9 cellular contexts compared by ENCODE assay signal in the genomic region with DNA sequence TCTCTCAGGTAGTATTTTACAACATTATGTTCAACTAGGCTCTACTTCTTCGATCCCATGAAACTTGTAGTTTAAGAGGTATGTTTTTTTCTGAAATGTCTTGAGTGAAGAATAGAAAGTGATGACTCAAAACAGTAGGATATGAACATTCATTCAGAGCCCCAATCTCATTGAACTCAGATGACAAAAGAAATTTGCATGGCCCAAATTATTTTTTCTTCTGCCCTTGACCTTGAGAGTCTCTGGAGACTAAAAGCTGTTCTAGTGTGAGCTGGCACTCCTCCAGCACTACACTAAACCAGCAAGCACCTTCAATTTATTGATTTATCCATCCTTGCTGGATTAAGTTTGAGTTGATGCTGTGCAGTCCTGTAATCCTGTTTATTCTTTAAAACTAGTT. TPM values are rescaled to one million over a fixed set of nuclear protein-coding genes. Genes with fewer than 3 reads are reported as not detected.
DNase-seq lines count a peak whose midpoint lies in the region; ATAC-seq and TF ChIP-seq lines count a peak whose summit lies in the region.
"Had no signal": no experiment of that assay in that cellular context is flagged by ENCODE, and none has a peak within 500 bp of the region (broad histone marks: within the 10 kb centered on the region; RNA-seq: fewer than 3 reads in every experiment).

No MANE protein-coding gene starts in this region.

- H3K79me2 ChIP-seq in hepatocyte = no peaks in the 10 kb centered on the region

- H3K27ac ChIP-seq in caudate nucleus (ENCODE audit: low read depth, low read length) = peak overlapping the region; percentile 36
- no peak overlapping the region for H3K27ac ChIP-seq in CD4-positive, alpha-beta T cell (ENCODE audit: low read depth, low read length)
- no peak overlapping the region for H3K27ac ChIP-seq in hepatocyte
- H3K27ac ChIP-seq: foreskin keratinocyte had no signal

- no peak overlapping the region for H3K4me2 ChIP-seq in hepatocyte

- ATAC-seq in GM18519 (IDR thresholded peaks at IDR 0.05; ENCODE audit: low FRiP score, unreplicated experiment) (peak; percentile 89), GM21390 (IDR thresholded peaks at IDR 0.05; ENCODE audit: unreplicated experiment) (peak; percentile 82), HG03135 (IDR thresholded peaks at IDR 0.05; ENCODE audit: unreplicated experiment) (peak; percentile 71)
- ATAC-seq in CD4-positive, alpha-beta T cell (ENCODE audit: poor library complexity) = no peak
- ATAC-seq: foreskin keratinocyte had no signal

- H3K9me3 ChIP-seq in CD4-positive, alpha-beta T cell (ENCODE audit: control insufficient read depth, low read length) = no peaks in the 10 kb centered on the region
- no peaks in the 10 kb centered on the region for H3K9me3 ChIP-seq in hepatocyte (ENCODE audit: low read depth)
- no peaks in the 10 kb centered on the region for H3K9me3 ChIP-seq in Caco-2

- H4K20me1 ChIP-seq in hepatocyte (ENCODE audit: insufficient read depth, poor library complexity, severe bottlenecking) = no peaks in the 10 kb centered on the region

- 47% methylated on average over 1 of the region's 1 CpG for WGBS in hepatocyte (ENCODE audit: low lambda C conversion rate, missing lambda C conversion rate)

- CTCF ChIA-PET in CD4-positive, alpha-beta T cell (lab: Charles Lee) = no interaction called here
- CTCF ChIA-PET in Caco-2 (lab: Charles Lee) = no interaction called here

- DNase-seq in caudate nucleus (lab: John Stamatoyannopoulos, UW) (no peak), NCI-H526 (lab: John Stamatoyannopoulos, UW) (no peak), hepatocyte (ENCODE audit: low spot score) (no peak), Caco-2 (no peak)
- no peak for DNase-seq in CD4-positive, alpha-beta T cell
- DNase-seq: foreskin keratinocyte had no signal

- no TSS peak for BruUV-seq in Caco-2 (replicated peaks; lab: Mats Ljungman, UMichigan)

- peaks cover 44% of the 10 kb centered on the region for H3K27me3 Mint-ChIP-seq in CD4-positive, alpha-beta T cell
- no peaks in the 10 kb centered on the region for H3K27me3 Mint-ChIP-seq in Caco-2 (ENCODE audit: insufficient read depth, unreplicated experiment)

- intact Hi-C loops in CD4-positive, alpha-beta T cell (cut with DNase I, micrococcal nuclease) = no loop called here
- intact Hi-C loops in Caco-2 (cut with micrococcal nuclease; ENCODE audit: unreplicated experiment) = no loop called here

- H2AFZ ChIP-seq in hepatocyte = no peak overlapping the region

- H3K9me3 Mint-ChIP-seq in CD4-positive, alpha-beta T cell = no peaks in the 10 kb centered on the region
- no peaks in the 10 kb centered on the region for H3K9me3 Mint-ChIP-seq in Caco-2 (ENCODE audit: unreplicated experiment)

- POLR2A ChIA-PET in CD4-positive, alpha-beta T cell (lab: Charles Lee) = no interaction called here
- POLR2A ChIA-PET in Caco-2 (lab: Charles Lee) = no interaction called here

- H3K4me3 ChIP-seq in hepatocyte = no peak overlapping the region
- H3K4me3 ChIP-seq in Caco-2 (ENCODE audit: low read depth, low read length) = no peak overlapping the region

- no peaks in the 10 kb centered on the region for H3K4me1 Mint-ChIP-seq in CD4-positive, alpha-beta T cell (ENCODE audit: low read depth)
- H3K4me1 Mint-ChIP-seq in Caco-2 (ENCODE audit: low read depth, unreplicated experiment) = peaks cover 3% of the 10 kb centered on the region

- H3K4me3 Mint-ChIP-seq in CD4-positive, alpha-beta T cell = no peak overlapping the region
- no peak overlapping the region for H3K4me3 Mint-ChIP-seq in Caco-2 (ENCODE audit: unreplicated experiment)

- peaks cover 5% of the 10 kb centered on the region for H3K4me1 ChIP-seq in hepatocyte (ENCODE audit: insufficient read depth)
- H3K4me1 ChIP-seq in Caco-2 = peaks cover 28% of the 10 kb centered on the region
- H3K4me1 ChIP-seq: foreskin keratinocyte had no signal

- H3K36me3 ChIP-seq in hepatocyte (replicated peaks; ENCODE audit: insufficient read depth, low read depth) = no peaks in the 10 kb centered on the region
- no peaks in the 10 kb centered on the region for H3K36me3 ChIP-seq in Caco-2 (ENCODE audit: control insufficient read depth, insufficient read depth, low read length)

- no peaks in the 10 kb centered on the region for H3K36me3 Mint-ChIP-seq in CD4-positive, alpha-beta T cell (ENCODE audit: low read depth)
- H3K36me3 Mint-ChIP-seq in Caco-2 (ENCODE audit: insufficient read depth, unreplicated experiment) = no peaks in the 10 kb centered on the region

- H3K9me2 ChIP-seq in hepatocyte (replicated peaks; ENCODE audit: insufficient read depth) = no peaks in the 10 kb centered on the region

- TF ChIP-seq CTCF in CD4-positive, alpha-beta T cell (IDR thresholded peaks at IDR 0.05) = no peak
- TF ChIP-seq CTCF in hepatocyte (IDR thresholded peaks at IDR 0.05; ENCODE audit: poor library complexity) (no peak), Caco-2 (IDR thresholded peaks at IDR 0.05; ENCODE audit: insufficient read depth in 1 of 2, low read depth in 1 of 2, low read length in 1 of 2, severe bottlenecking in 1 of 2, unreplicated experiment in 1 of 2) (no peak)

- H3K27ac Mint-ChIP-seq in CD4-positive, alpha-beta T cell = no peak overlapping the region
- no peak overlapping the region for H3K27ac Mint-ChIP-seq in Caco-2 (ENCODE audit: unreplicated experiment)

- peaks cover 39% of the 10 kb centered on the region for H3K27me3 ChIP-seq in CD4-positive, alpha-beta T cell (ENCODE audit: control insufficient read depth, insufficient read depth, low read length)
- H3K27me3 ChIP-seq in hepatocyte = peaks cover 3% of the 10 kb centered on the region
- no peaks in the 10 kb centered on the region for H3K27me3 ChIP-seq in Caco-2 (replicated peaks; ENCODE audit: control insufficient read depth, insufficient read depth, low read length)

RNA-seq across cellular contexts. Expression of gene DCLK2, which starts 4.0 kb away (rescaled TPM):
- total RNA-seq in CD4-positive, alpha-beta T cell = not detected
- total RNA-seq in hepatocyte (2.2 and 2.8 TPM in 2 replicates), Caco-2 (2022) (2.9 TPM in 2 replicates)
- 1.5 and 2.7 TPM in 2 replicates for polyA plus RNA-seq in hepatocyte
- polyA plus RNA-seq: foreskin keratinocyte had no signal
